1 cellular context compared by ENCODE assay signal in the genomic region with DNA sequence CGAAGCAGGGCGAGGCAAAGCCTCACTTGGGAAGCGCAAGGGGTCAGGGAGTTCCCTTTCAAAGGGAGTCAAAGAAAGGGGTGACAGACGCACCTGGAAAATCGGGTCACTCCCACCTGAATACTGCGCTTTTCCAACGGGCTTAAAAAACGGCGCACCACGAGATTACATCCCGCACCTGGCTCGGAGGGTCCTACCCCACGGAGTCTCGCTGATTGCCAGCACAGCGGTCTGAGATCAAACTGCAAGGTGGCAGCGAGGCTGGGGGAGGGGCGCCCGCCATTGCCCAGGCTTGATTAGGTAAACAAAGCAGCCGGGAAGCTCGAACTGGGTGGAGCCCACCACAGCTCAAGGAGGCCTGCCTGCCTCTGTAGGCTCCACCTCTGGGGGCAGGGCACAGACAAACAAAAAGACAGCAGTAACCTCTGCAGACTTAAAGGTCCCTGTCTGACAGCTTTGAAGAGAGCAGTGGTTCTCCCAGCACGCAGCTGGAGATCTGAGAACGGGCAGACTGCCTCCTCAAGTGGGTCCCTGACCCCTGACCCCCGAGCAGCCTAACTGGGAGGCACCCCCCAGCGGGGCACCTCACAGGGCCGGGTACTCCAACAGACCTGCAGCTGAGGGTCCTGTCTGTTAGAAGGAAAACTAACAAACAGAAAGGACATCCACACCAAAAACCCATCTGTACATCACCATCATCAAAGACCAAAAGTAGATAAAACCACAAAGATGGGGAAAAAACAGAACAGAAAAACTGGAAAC.
TF ChIP-seq lines count a peak whose summit lies in the region.

No MANE protein-coding gene starts in this region.

TF ChIP-seq in HepG2, 621 proteins besides CTCF, POLR2A, EP300 and RAD21:
- TF ChIP-seq, protein P1, sequence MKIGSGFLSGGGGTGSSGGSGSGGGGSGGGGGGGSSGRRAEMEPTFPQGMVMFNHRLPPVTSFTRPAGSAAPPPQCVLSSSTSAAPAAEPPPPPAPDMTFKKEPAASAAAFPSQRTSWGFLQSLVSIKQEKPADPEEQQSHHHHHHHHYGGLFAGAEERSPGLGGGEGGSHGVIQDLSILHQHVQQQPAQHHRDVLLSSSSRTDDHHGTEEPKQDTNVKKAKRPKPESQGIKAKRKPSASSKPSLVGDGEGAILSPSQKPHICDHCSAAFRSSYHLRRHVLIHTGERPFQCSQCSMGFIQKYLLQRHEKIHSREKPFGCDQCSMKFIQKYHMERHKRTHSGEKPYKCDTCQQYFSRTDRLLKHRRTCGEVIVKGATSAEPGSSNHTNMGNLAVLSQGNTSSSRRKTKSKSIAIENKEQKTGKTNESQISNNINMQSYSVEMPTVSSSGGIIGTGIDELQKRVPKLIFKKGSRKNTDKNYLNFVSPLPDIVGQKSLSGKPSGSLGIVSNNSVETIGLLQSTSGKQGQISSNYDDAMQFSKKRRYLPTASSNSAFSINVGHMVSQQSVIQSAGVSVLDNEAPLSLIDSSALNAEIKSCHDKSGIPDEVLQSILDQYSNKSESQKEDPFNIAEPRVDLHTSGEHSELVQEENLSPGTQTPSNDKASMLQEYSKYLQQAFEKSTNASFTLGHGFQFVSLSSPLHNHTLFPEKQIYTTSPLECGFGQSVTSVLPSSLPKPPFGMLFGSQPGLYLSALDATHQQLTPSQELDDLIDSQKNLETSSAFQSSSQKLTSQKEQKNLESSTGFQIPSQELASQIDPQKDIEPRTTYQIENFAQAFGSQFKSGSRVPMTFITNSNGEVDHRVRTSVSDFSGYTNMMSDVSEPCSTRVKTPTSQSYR (CRISPR knock-in tag; IDR thresholded peaks at IDR 0.05; ENCODE audit: borderline replicate concordance) = peak; percentile 70; the same call in 1 of the 2 replicates
- TF ChIP-seq FOXA3 (CRISPR knock-in tag; IDR thresholded peaks at IDR 0.05) = 0 out of 2 replicates have a peak, but pooled peaks have one; percentile 8
- TF ChIP-seq, protein P2, sequence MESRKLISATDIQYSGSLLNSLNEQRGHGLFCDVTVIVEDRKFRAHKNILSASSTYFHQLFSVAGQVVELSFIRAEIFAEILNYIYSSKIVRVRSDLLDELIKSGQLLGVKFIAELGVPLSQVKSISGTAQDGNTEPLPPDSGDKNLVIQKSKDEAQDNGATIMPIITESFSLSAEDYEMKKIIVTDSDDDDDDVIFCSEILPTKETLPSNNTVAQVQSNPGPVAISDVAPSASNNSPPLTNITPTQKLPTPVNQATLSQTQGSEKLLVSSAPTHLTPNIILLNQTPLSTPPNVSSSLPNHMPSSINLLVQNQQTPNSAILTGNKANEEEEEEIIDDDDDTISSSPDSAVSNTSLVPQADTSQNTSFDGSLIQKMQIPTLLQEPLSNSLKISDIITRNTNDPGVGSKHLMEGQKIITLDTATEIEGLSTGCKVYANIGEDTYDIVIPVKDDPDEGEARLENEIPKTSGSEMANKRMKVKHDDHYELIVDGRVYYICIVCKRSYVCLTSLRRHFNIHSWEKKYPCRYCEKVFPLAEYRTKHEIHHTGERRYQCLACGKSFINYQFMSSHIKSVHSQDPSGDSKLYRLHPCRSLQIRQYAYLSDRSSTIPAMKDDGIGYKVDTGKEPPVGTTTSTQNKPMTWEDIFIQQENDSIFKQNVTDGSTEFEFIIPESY (CRISPR knock-in tag; IDR thresholded peaks at IDR 0.05) = peak; percentile 44; the same call in 1 of the 2 replicates
- peak; percentile 23; the same call in 1 of the 2 replicates for TF ChIP-seq ZBTB38 (CRISPR knock-in tag; IDR thresholded peaks at IDR 0.05)
